In genomic region chr7:1611708-1612241, GRCh38 we compare ENCODE assay signal across 10 cellular contexts. TPM values are rescaled to one million over a fixed set of nuclear protein-coding genes. Genes with fewer than 3 reads are reported as not detected.
DNase-seq lines count a peak whose midpoint lies in the region; ATAC-seq and TF ChIP-seq lines count a peak whose summit lies in the region.
"Had no signal": no experiment of that assay in that cellular context is flagged by ENCODE, and none has a peak within 500 bp of the region (broad histone marks: within the 10 kb centered on the region; RNA-seq: fewer than 3 reads in every experiment).

No MANE protein-coding gene starts in this region.

- peaks cover 9% of the 10 kb centered on the region for H3K9me3 Mint-ChIP-seq in mesothelial cell of epicardium
- H3K9me3 Mint-ChIP-seq: CD4-positive, alpha-beta T cell had no signal

- peaks cover 11% of the 10 kb centered on the region for H3K4me1 Mint-ChIP-seq in mesothelial cell of epicardium

- no peaks in the 10 kb centered on the region for H3K36me3 Mint-ChIP-seq in mesothelial cell of epicardium

- ATAC-seq in GM21576 (IDR thresholded peaks at IDR 0.05; ENCODE audit: unreplicated experiment), result no peak
- no peak for ATAC-seq in GM18511 (IDR thresholded peaks at IDR 0.05; ENCODE audit: unreplicated experiment)
- ATAC-seq in GM21423 (IDR thresholded peaks at IDR 0.05; ENCODE audit: unreplicated experiment), result no peak
- ATAC-seq: right cardiac atrium had no signal

- H3K4me3 ChIP-seq in AG09309 (ENCODE audit: control insufficient read depth, low read depth, low read length) (no peak overlapping the region), MG63 (no peak overlapping the region), cardiac fibroblast (replicated peaks in 1 of 2; ENCODE audit: low read depth in 2 of 2, low read length in 2 of 2) (no peak overlapping the region)

- no peaks in the 10 kb centered on the region for H3K36me3 ChIP-seq in MG63

- H3K27me3 ChIP-seq in MG63, result no peaks in the 10 kb centered on the region

- TF ChIP-seq CTCF in AG09309 (IDR thresholded peaks at IDR 0.05; ENCODE audit: control insufficient read depth, insufficient read depth, low read depth, low read length, missing control alignments) (no peak), cardiac fibroblast (IDR thresholded peaks at IDR 0.05; ENCODE audit: low read depth, low read length) (no peak), mesothelial cell of epicardium (IDR thresholded peaks at IDR 0.05; ENCODE audit: unreplicated experiment) (no peak)

- peaks cover 9% of the 10 kb centered on the region for H3K27me3 Mint-ChIP-seq in mesothelial cell of epicardium (ENCODE audit: low read depth)
- H3K27me3 Mint-ChIP-seq: CD4-positive, alpha-beta T cell had no signal

- peak overlapping the region; percentile 7 for H3K27ac Mint-ChIP-seq in mesothelial cell of epicardium
- H3K27ac Mint-ChIP-seq: CD4-positive, alpha-beta T cell had no signal

- H3K9me3 ChIP-seq in MG63, result no peaks in the 10 kb centered on the region; the same call in 1 of the 2 replicates

- DNase-seq in AG09309 (ENCODE audit: low read depth), result peak; percentile 72
- DNase-seq in MG63, result peak; percentile 88
- DNase-seq in cardiac fibroblast (ENCODE audit: low read depth in 2 of 2), result peak; percentile 78 to 80
- no peak for DNase-seq in mesothelial cell of epicardium (ENCODE audit: low spot score in 2 of 2, unreplicated experiment in 2 of 2)
- DNase-seq in NCI-H748 treated with DMSO at 0.1 percent for 48 hours (lab: John Stamatoyannopoulos, UW), result no peak
- DNase-seq: CD4-positive, alpha-beta T cell; right cardiac atrium had no signal

- H3K4me3 Mint-ChIP-seq in mesothelial cell of epicardium, result no peak overlapping the region
- H3K4me3 Mint-ChIP-seq: CD4-positive, alpha-beta T cell had no signal

RNA-seq across cellular contexts. Expression of gene PSMG3, which starts 41.9 kb away (rescaled TPM):
- total RNA-seq in MG63 (2014; rRNA removed; shearing (Covaris generic); ENCODE audit: low replicate concordance), result 37.9 and 95.1 TPM in 2 replicates
- 27.0 to 32.5 TPM (median 31.0 TPM) in 3 replicates for total RNA-seq in mesothelial cell of epicardium

RNA-seq across cellular contexts. Expression of gene TMEM184A, which starts 55.8 kb away (rescaled TPM):
- not detected in 2 replicates for total RNA-seq in MG63 (2014; rRNA removed; shearing (Covaris generic); ENCODE audit: low replicate concordance)
- 4.3 to 5.0 TPM (median 5.0 TPM) in 3 replicates for total RNA-seq in mesothelial cell of epicardium

RNA-seq across cellular contexts. Expression of gene ELFN1, which starts 58.3 kb away (rescaled TPM):
- total RNA-seq in MG63 (2014; rRNA removed; shearing (Covaris generic); ENCODE audit: low replicate concordance), result 0.05 and 0.56 TPM in 2 replicates
- total RNA-seq in mesothelial cell of epicardium, result 11.4 to 13.5 TPM (median 11.9 TPM) in 3 replicates
- total RNA-seq: CD4-positive, alpha-beta T cell had no signal

Comparison
In these comparisons a context has a peak if more than half of its experiments do, and no peak if none do; other contexts are left out.
1. DNase-seq: peak in AG09309 (single experiment), MG63 (single experiment) and cardiac fibroblast (2 of 2); none in mesothelial cell of epicardium (0 of 2) and NCI-H748 treated with DMSO at 0.1 percent for 48 hours (single experiment).